11 cellular contexts compared by ENCODE assay signal in the genomic region with DNA sequence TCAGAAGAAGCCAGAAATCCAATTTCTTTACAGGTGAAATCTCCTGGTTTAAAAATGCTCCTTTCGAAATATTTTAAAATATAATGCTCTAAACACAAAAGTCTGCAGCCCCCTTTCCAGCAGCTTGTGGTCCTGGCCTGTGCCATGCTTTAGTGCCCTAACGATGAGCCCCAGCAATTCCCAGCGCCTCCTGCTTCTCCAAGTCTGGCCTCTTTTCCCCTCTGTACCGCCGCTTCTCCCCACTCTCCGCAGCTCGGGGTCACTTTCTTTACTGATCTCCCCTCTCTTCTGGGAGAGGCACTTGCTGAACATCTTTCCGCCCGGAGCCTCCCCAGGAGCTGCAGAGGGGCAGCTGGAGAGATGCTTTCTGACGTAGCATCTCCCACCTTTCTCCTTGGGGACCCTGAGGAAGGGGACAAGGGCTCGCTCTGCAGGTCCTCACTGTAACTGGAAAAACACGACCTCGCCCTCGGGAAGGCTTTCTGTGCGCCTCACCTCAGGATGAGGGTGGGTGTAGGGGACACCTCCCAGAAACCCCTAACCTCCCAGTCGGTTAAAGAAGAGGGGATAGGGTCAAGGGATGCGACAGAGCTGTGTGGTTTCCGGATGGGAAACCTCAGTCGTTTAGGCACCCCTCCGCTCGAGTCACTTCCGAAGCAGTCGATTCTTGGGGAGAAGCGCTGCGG. TPM values are rescaled to one million over a fixed set of nuclear protein-coding genes. Genes with fewer than 3 reads are reported as not detected.
DNase-seq lines count a peak whose midpoint lies in the region; ATAC-seq and TF ChIP-seq lines count a peak whose summit lies in the region.
"Had no signal": no experiment of that assay in that cellular context is flagged by ENCODE, and none has a peak within 500 bp of the region (broad histone marks: within the 10 kb centered on the region; RNA-seq: fewer than 3 reads in every experiment).

No MANE protein-coding gene starts in this region.

- WGBS in testis, 2 donors: 9 to 11% methylated on average over 15 to 24 of the region's 25 CpGs
- 12 to 14% methylated on average over 13 to 21 of the region's 25 CpGs for WGBS in tibial nerve, 2 donors

- TF ChIP-seq CTCF in testis (IDR thresholded peaks at IDR 0.05) (no peak), tibial nerve (IDR thresholded peaks at IDR 0.05) (no peak)

- peaks cover 3% of the 10 kb centered on the region for H3K4me1 ChIP-seq in iPS-15b (ENCODE audit: control insufficient read depth, insufficient read depth, low read length)
- no peaks in the 10 kb centered on the region for H3K4me1 ChIP-seq in testis
- H3K4me1 ChIP-seq in tibial nerve: peaks cover 0 to 16% (median 4%) of the 10 kb centered on the region in 4 donors

- peaks cover 60% of the 10 kb centered on the region for H3K27me3 ChIP-seq in iPS-15b (ENCODE audit: control insufficient read depth, insufficient read depth, low read length)
- H3K27me3 ChIP-seq in testis: no peaks in the 10 kb centered on the region
- peaks cover 0 to 61% of the 10 kb centered on the region in 2 donors for H3K27me3 ChIP-seq in tibial nerve

- no peaks in the 10 kb centered on the region for H3K9me3 ChIP-seq in iPS-15b (ENCODE audit: control insufficient read depth, insufficient read depth, low read length)
- no peaks in the 10 kb centered on the region for H3K9me3 ChIP-seq in testis
- no peaks in the 10 kb centered on the region for H3K9me3 ChIP-seq in tibial nerve

- no peak overlapping the region for H3K27ac ChIP-seq in testis
- no peak overlapping the region for H3K27ac ChIP-seq in tibial nerve

- no peak overlapping the region for H3K27ac Mint-ChIP-seq in activated naive CD4-positive, alpha-beta T cell treated with anti-CD3 and anti-CD28 coated beads, Interleukin-2, amount 50 U/mL, for 24 hours
- H3K27ac Mint-ChIP-seq in activated naive CD4-positive, alpha-beta T cell treated with anti-CD3 and anti-CD28 coated beads, Interleukin-2, amount 50 U/mL, for 72 hours: no peak overlapping the region
- no peak overlapping the region for H3K27ac Mint-ChIP-seq in activated CD4-positive, alpha-beta memory T cell treated with anti-CD3 and anti-CD28 coated beads for 36 hours

- TF ChIP-seq POLR2A in testis (IDR thresholded peaks at IDR 0.05) (no peak), tibial nerve (IDR thresholded peaks at IDR 0.05) (no peak)

- H3K27me3 Mint-ChIP-seq in activated naive CD4-positive, alpha-beta T cell treated with anti-CD3 and anti-CD28 coated beads, Interleukin-2, amount 50 U/mL, for 24 hours: peaks cover 43% of the 10 kb centered on the region
- H3K27me3 Mint-ChIP-seq in activated CD4-positive, alpha-beta memory T cell treated with anti-CD3 and anti-CD28 coated beads for 36 hours: peaks cover 53% of the 10 kb centered on the region

- CTCF ChIA-PET in activated CD4-positive, alpha-beta memory T cell treated with anti-CD3 and anti-CD28 coated beads for 36 hours (lab: Charles Lee): interaction anchor here (1.1 to 1.6 kb wide), 4 partner anchors 11 to 359 kb away, joined by 3 to 9 read pairs (median 6); partner anchors contain the start of gene CNNM2

- no peak for TF ChIP-seq EP300 in tibial nerve (IDR thresholded peaks at IDR 0.05)

- H3K36me3 ChIP-seq in iPS-15b (ENCODE audit: control insufficient read depth, insufficient read depth, low read length) (no peaks in the 10 kb centered on the region), testis (ENCODE audit: low read depth, missing control alignments) (no peaks in the 10 kb centered on the region), tibial nerve (no peaks in the 10 kb centered on the region)

- H3K4me3 ChIP-seq in iPS-15b (ENCODE audit: low read depth, low read length): peak overlapping the region; percentile 78
- H3K4me3 ChIP-seq in testis: peak overlapping the region; percentile 49 to 61
- peak overlapping the region in 1 of 4 donors; percentile 15 for H3K4me3 ChIP-seq in tibial nerve

- no peak for ATAC-seq in activated naive CD4-positive, alpha-beta T cell treated with anti-CD3 and anti-CD28 coated beads, Interleukin-2, amount 50 U/mL, for 72 hours
- ATAC-seq in GM19351 (IDR thresholded peaks at IDR 0.05; ENCODE audit: unreplicated experiment): no peak

- POLR2A ChIA-PET in activated CD4-positive, alpha-beta memory T cell treated with anti-CD3 and anti-CD28 coated beads for 36 hours (lab: Charles Lee): no interaction called here

- H3K36me3 Mint-ChIP-seq in activated naive CD4-positive, alpha-beta T cell treated with anti-CD3 and anti-CD28 coated beads, Interleukin-2, amount 50 U/mL, for 24 hours: peaks cover 3% of the 10 kb centered on the region
- peaks cover 7% of the 10 kb centered on the region in 2 donors for H3K36me3 Mint-ChIP-seq in activated naive CD4-positive, alpha-beta T cell treated with anti-CD3 and anti-CD28 coated beads, Interleukin-2, amount 50 U/mL, for 72 hours
- H3K36me3 Mint-ChIP-seq in activated CD4-positive, alpha-beta memory T cell treated with anti-CD3 and anti-CD28 coated beads for 36 hours: peaks cover 4% of the 10 kb centered on the region

- H3K9me3 Mint-ChIP-seq in activated naive CD4-positive, alpha-beta T cell treated with anti-CD3 and anti-CD28 coated beads, Interleukin-2, amount 50 U/mL, for 24 hours: no peaks in the 10 kb centered on the region
- peaks cover 6 to 8% of the 10 kb centered on the region in 2 donors for H3K9me3 Mint-ChIP-seq in activated naive CD4-positive, alpha-beta T cell treated with anti-CD3 and anti-CD28 coated beads, Interleukin-2, amount 50 U/mL, for 72 hours
- peaks cover 3% of the 10 kb centered on the region for H3K9me3 Mint-ChIP-seq in activated CD4-positive, alpha-beta memory T cell treated with anti-CD3 and anti-CD28 coated beads for 36 hours

- peak overlapping the region; percentile 39 for H3K4me3 Mint-ChIP-seq in activated naive CD4-positive, alpha-beta T cell treated with anti-CD3 and anti-CD28 coated beads, Interleukin-2, amount 50 U/mL, for 24 hours
- H3K4me3 Mint-ChIP-seq in activated CD4-positive, alpha-beta memory T cell treated with anti-CD3 and anti-CD28 coated beads for 36 hours: peak overlapping the region; percentile 41

- peaks cover 7% of the 10 kb centered on the region for H3K4me1 Mint-ChIP-seq in activated naive CD4-positive, alpha-beta T cell treated with anti-CD3 and anti-CD28 coated beads, Interleukin-2, amount 50 U/mL, for 24 hours
- H3K4me1 Mint-ChIP-seq in activated CD4-positive, alpha-beta memory T cell treated with anti-CD3 and anti-CD28 coated beads for 36 hours (ENCODE audit: low read depth): peaks cover 7% of the 10 kb centered on the region

- no peak for DNase-seq in activated naive CD4-positive, alpha-beta T cell treated with anti-CD3 and anti-CD28 coated beads, Interleukin-2, amount 50 U/mL, for 72 hours (ENCODE audit: low spot score in 2 of 2)
- no peak for DNase-seq in activated CD4-positive, alpha-beta memory T cell treated with anti-CD3 and anti-CD28 coated beads for 36 hours
- DNase-seq in testis: no peak
- no peak for DNase-seq in NCI-H2227 (lab: John Stamatoyannopoulos, UW; ENCODE audit: unreplicated experiment)
- no peak for DNase-seq in tibial nerve (ENCODE audit: low spot score in 2 of 2)
- DNase-seq: activated gamma-delta T cell treated with Interleukin-2 at 50 U/mL for 16 hours had no signal

- intact Hi-C loops in activated CD4-positive, alpha-beta memory T cell treated with anti-CD3 and anti-CD28 coated beads for 36 hours (cut with micrococcal nuclease): no loop called here
- intact Hi-C loops in testis (cut with DNase I; ENCODE audit: low total_unique reads): no loop called here

- H3K9ac ChIP-seq in iPS-15b (ENCODE audit: low read depth, low read length): peak overlapping the region; percentile 56

RNA-seq across cellular contexts. Expression of gene INA, which starts 0.5 kb away (rescaled TPM):
- under 1 TPM in 1 of 2 donors, not detected in 1; 0.27 TPM for total RNA-seq in activated naive CD4-positive, alpha-beta T cell treated with anti-CD3 and anti-CD28 coated beads, Interleukin-2, amount 50 U/mL, for 72 hours
- under 1 TPM; 0.14 to 0.15 TPM for total RNA-seq in activated CD4-positive, alpha-beta memory T cell treated with anti-CD3 and anti-CD28 coated beads for 36 hours
- total RNA-seq in testis (1 to 10 TPM; 4.3 to 5.2 TPM), tibial nerve (not detected)
- 7.7 TPM for polyA plus RNA-seq in testis (ENCODE audit: insufficient read depth, low read depth, low replicate concordance)
- total RNA-seq: myocyte had no signal

RNA-seq across cellular contexts. Expression of gene RPEL1, which starts 30.7 kb away (rescaled TPM):
- not detected for total RNA-seq in activated naive CD4-positive, alpha-beta T cell treated with anti-CD3 and anti-CD28 coated beads, Interleukin-2, amount 50 U/mL, for 72 hours
- total RNA-seq in activated CD4-positive, alpha-beta memory T cell treated with anti-CD3 and anti-CD28 coated beads for 36 hours: under 1 TPM in 1 of 2 experiments, not detected in 1; 0.10 TPM
- total RNA-seq in testis (not detected), tibial nerve (not detected)
- not detected for polyA plus RNA-seq in testis (ENCODE audit: insufficient read depth, low read depth, low replicate concordance)
- total RNA-seq: myocyte, SK-MEL-5 had no signal

Comparison
In these comparisons a context has a peak if more than half of its experiments do, and no peak if none do; other contexts are left out.
1. RNA of gene INA, which starts 0.5 kb away (total RNA-seq): 4.3 to 5.2 TPM in testis; 0.27 TPM in activated naive CD4-positive, alpha-beta T cell treated with anti-CD3 and anti-CD28 coated beads, Interleukin-2, amount 50 U/mL, for 72 hours, 0.14 to 0.15 TPM in activated CD4-positive, alpha-beta memory T cell treated with anti-CD3 and anti-CD28 coated beads for 36 hours and not detected in tibial nerve; every median in the first group is over 4 times any median in the second.